17 cellular contexts compared by ENCODE assay signal in the genomic region with DNA sequence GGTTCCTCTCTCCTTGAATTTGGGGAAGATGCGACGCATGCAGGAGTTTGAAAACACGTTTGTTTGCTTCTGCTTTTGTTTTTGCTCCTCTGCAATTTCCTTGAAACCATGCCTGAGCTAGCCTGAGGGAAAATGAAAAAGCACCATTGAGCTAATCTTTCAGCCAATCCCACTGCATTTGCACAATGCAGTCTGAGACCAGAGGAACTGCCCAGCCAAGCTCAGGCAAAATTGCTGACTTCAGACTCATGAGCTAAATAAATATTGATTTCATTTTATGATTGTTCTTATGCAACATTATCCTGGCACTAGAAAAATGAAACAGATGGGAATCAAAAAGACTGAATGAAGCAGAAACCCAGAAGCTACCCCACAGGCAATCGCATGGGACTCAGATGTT. TPM values are rescaled to one million over a fixed set of nuclear protein-coding genes. Genes with fewer than 3 reads are reported as not detected.
DNase-seq lines count a peak whose midpoint lies in the region; ATAC-seq and FAIRE-seq lines count a peak whose summit lies in the region.
"Had no signal": no experiment of that assay in that cellular context is flagged by ENCODE, and none has a peak within 500 bp of the region (broad histone marks: within the 10 kb centered on the region; RNA-seq: fewer than 3 reads in every experiment).

No MANE protein-coding gene starts in this region.

- DNase-seq in CD1c-positive myeloid dendritic cell (ENCODE audit: extremely low spot score) (peak; percentile 60), NOMO-1 (lab: John Stamatoyannopoulos, UW; ENCODE audit: unreplicated experiment in 2 of 2) (peak; percentile 7 to 50), fibroblast of gingiva (ENCODE audit: low read depth) (peak; percentile 56), mucosa of gallbladder (ENCODE audit: low spot score) (peak; percentile 55), RCC 7860 (ENCODE audit: low spot score) (no peak), HK-2 (ENCODE audit: unreplicated experiment) (no peak), NAMALWA (ENCODE audit: low spot score) (no peak)
- DNase-seq: activated CD8-positive, alpha-beta T cell treated with anti-CD3 and anti-CD28 coated beads for 36 hours; mesendoderm; NCI-H1048; NCI-H2171 treated with DMSO at 0.1 percent for 48 hours; stimulated activated naive CD4-positive, alpha-beta T cell; uterus had no signal

- no peak for FAIRE-seq in RCC 7860 (lab: Jason Lieb, UNC)

- no peak for ATAC-seq in HG03565 (IDR thresholded peaks at IDR 0.05; ENCODE audit: unreplicated experiment)
- ATAC-seq: activated CD8-positive, alpha-beta T cell treated with anti-CD3 and anti-CD28 coated beads for 36 hours; SK-N-SH treated with all-trans-retinoic acid at 6 μM for 48 hours had no signal

RNA-seq across cellular contexts. Expression of gene TPRKB, which starts 37.0 kb away (rescaled TPM):
- 16.8 TPM for total RNA-seq in mucosa of gallbladder

RNA-seq across cellular contexts. Expression of gene NAT8, which starts 57.9 kb away (rescaled TPM):
- total RNA-seq in mucosa of gallbladder: 2.4 TPM
- total RNA-seq: activated CD8-positive, alpha-beta T cell treated with anti-CD3 and anti-CD28 coated beads for 36 hours; B cell; dermis microvascular lymphatic vessel endothelial cell had no signal

Comparison
In these comparisons a context has a peak if more than half of its experiments do, and no peak if none do; other contexts are left out.
1. DNase-seq: peak in CD1c-positive myeloid dendritic cell (single experiment), NOMO-1 (2 of 2), fibroblast of gingiva (single experiment) and mucosa of gallbladder (single experiment); none in RCC 7860 (single experiment), HK-2 (single experiment) and NAMALWA (single experiment).